1 cellular context compared by ENCODE assay signal in the genomic region with DNA sequence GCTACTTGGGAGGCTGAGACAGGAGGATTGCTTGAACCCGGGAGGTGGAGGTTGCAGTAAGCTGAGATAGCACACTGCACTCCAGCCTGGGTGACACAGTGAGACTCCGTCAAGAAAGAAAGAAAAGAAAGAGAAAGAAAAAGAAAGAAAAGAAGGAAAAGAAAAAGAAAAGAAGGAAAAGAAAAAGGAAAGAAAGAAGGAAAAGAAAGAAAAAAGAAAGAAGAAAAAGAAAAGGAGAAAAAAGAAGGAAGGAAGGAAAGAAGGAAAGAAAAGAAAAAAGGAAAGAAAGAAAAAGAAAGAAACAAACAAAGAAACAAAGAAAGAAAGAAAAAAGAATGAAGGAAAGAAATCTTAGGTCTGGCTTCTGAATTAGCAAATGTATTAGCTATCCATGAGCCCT.
A peak's percentile ranks its signal among the peaks of the same experiment; 100 is the strongest.
TF ChIP-seq lines count a peak whose summit lies in the region.

No MANE protein-coding gene starts in this region.

TF ChIP-seq in WTC11, 78 proteins besides CTCF, POLR2A, EP300 and RAD21:
- TF ChIP-seq, protein P1, sequence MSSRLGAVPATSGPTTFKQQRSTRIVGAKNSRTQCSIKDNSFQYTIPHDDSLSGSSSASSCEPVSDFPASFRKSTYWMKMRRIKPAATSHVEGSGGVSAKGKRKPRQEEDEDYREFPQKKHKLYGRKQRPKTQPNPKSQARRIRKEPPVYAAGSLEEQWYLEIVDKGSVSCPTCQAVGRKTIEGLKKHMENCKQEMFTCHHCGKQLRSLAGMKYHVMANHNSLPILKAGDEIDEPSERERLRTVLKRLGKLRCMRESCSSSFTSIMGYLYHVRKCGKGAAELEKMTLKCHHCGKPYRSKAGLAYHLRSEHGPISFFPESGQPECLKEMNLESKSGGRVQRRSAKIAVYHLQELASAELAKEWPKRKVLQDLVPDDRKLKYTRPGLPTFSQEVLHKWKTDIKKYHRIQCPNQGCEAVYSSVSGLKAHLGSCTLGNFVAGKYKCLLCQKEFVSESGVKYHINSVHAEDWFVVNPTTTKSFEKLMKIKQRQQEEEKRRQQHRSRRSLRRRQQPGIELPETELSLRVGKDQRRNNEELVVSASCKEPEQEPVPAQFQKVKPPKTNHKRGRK (CRISPR knock-in tag; IDR thresholded peaks at IDR 0.05; ENCODE audit: borderline replicate concordance) = peak; percentile 82; the same call in 1 of the 2 replicates
- no peak for TF ChIP-seq ZNF219 (CRISPR knock-in tag; IDR thresholded peaks at IDR 0.05; ENCODE audit: borderline replicate concordance)
TF ChIP-seq in WTC11: peak in this region for 1.
